8 cellular contexts compared by ENCODE assay signal in genomic region chr5:151126199-151126645, GRCh38. TPM values are rescaled to one million over a fixed set of nuclear protein-coding genes. Genes with fewer than 3 reads are reported as not detected.
DNase-seq lines count a peak whose midpoint lies in the region.

No MANE protein-coding gene starts in this region.

- H3K27me3 Mint-ChIP-seq in activated naive CD4-positive, alpha-beta T cell treated with anti-CD3 and anti-CD28 coated beads, Interleukin-2, amount 10 ng/mL, durations not matched to agents 7 days and 5 days = no peaks in the 10 kb centered on the region

- CTCF ChIA-PET in activated naive CD4-positive, alpha-beta T cell treated with anti-CD3 and anti-CD28 coated beads, Interleukin-2, amount 10 ng/mL, durations not matched to agents 7 days and 5 days (lab: Charles Lee) = interaction anchor here (0.7 to 14.4 kb wide), 42 partner anchors 8 to 526 kb away, joined by 3 to 366 read pairs (median 4); partner anchors contain the start of genes ANXA6, GM2A and TNIP1

- DNase-seq in NK-92 treated with Interleukin-12 subunit alpha and Interleukin-12 subunit beta, amount 100 ng/mL, for 24 hours (lab: John Stamatoyannopoulos, UW) = peak; percentile 44
- no peak for DNase-seq in NK-92 (lab: John Stamatoyannopoulos, UW; ENCODE audit: unreplicated experiment)
- DNase-seq in HS-5 (ENCODE audit: low read depth) = peak; percentile 9
- DNase-seq in SK-MEL-5 (ENCODE audit: low read depth, low spot score) = peak; percentile 67
- peak; percentile 71 for DNase-seq in activated naive CD4-positive, alpha-beta T cell treated with anti-CD3 and anti-CD28 coated beads, Interleukin-2, amount 10 ng/mL, durations not matched to agents 7 days and 5 days
- peak; percentile 52 to 89 (median 80) for DNase-seq in head of caudate nucleus
- peak in 9 of 10 donors; percentile 60 to 96 (median 76) for DNase-seq in posterior cingulate gyrus
- peak; percentile 76 for DNase-seq in ureter (ENCODE audit: low spot score)

- H3K9me3 Mint-ChIP-seq in activated naive CD4-positive, alpha-beta T cell treated with anti-CD3 and anti-CD28 coated beads, Interleukin-2, amount 10 ng/mL, durations not matched to agents 7 days and 5 days = no peaks in the 10 kb centered on the region

- in situ Hi-C loops in SK-MEL-5 (cut with HindIII; ENCODE audit: low pct_unique_long_range_greater_than_20kb, low sequenced_read_pairs) = no loop called here

- H3K27ac Mint-ChIP-seq in activated naive CD4-positive, alpha-beta T cell treated with anti-CD3 and anti-CD28 coated beads, Interleukin-2, amount 10 ng/mL, durations not matched to agents 7 days and 5 days = peak overlapping the region; percentile 84

- peaks cover 79% of the 10 kb centered on the region for H3K36me3 Mint-ChIP-seq in activated naive CD4-positive, alpha-beta T cell treated with anti-CD3 and anti-CD28 coated beads, Interleukin-2, amount 10 ng/mL, durations not matched to agents 7 days and 5 days

- H3K4me1 Mint-ChIP-seq in activated naive CD4-positive, alpha-beta T cell treated with anti-CD3 and anti-CD28 coated beads, Interleukin-2, amount 10 ng/mL, durations not matched to agents 7 days and 5 days = peaks cover 42% of the 10 kb centered on the region

- H3K4me3 Mint-ChIP-seq in activated naive CD4-positive, alpha-beta T cell treated with anti-CD3 and anti-CD28 coated beads, Interleukin-2, amount 10 ng/mL, durations not matched to agents 7 days and 5 days = no peak overlapping the region

- intact Hi-C loops in head of caudate nucleus (cut with DNase I) (loop anchor here (5.0 kb wide), 1 partner anchor 36 kb away; no protein-coding TSS in a partner anchor), posterior cingulate gyrus (cut with DNase I) (loop anchor here (1.0 to 5.0 kb wide), 2 partner anchors 38 to 111 kb away; no protein-coding TSS in a partner anchor)

RNA-seq across cellular contexts. Expression of gene ANXA6, which starts 31.4 kb away (rescaled TPM):
- total RNA-seq in SK-MEL-5 (2014; rRNA removed; shearing (Covaris generic)) = 79.9 and 88.4 TPM in 2 replicates
- polyA plus RNA-seq in SK-MEL-5 (2015; cell fraction: cytosol; rRNA removed) = 44.1 and 58.3 TPM in 2 replicates
- 19.1 and 35.7 TPM in 2 replicates for polyA plus RNA-seq in SK-MEL-5 (2015; cell fraction: nucleus; rRNA removed)
- 123 TPM for total RNA-seq in ureter

RNA-seq across cellular contexts. Expression of gene TNIP1, which starts 45.4 kb away (rescaled TPM):
- 40.4 and 43.9 TPM in 2 replicates for total RNA-seq in SK-MEL-5 (2014; rRNA removed; shearing (Covaris generic))
- 35.5 and 41.1 TPM in 2 replicates for polyA plus RNA-seq in SK-MEL-5 (2015; cell fraction: cytosol; rRNA removed)
- polyA plus RNA-seq in SK-MEL-5 (2015; cell fraction: nucleus; rRNA removed) = 19.3 and 20.4 TPM in 2 replicates
- total RNA-seq in ureter = 75.4 TPM
